ENCODE assay signal across 1 cellular context in the genomic region with DNA sequence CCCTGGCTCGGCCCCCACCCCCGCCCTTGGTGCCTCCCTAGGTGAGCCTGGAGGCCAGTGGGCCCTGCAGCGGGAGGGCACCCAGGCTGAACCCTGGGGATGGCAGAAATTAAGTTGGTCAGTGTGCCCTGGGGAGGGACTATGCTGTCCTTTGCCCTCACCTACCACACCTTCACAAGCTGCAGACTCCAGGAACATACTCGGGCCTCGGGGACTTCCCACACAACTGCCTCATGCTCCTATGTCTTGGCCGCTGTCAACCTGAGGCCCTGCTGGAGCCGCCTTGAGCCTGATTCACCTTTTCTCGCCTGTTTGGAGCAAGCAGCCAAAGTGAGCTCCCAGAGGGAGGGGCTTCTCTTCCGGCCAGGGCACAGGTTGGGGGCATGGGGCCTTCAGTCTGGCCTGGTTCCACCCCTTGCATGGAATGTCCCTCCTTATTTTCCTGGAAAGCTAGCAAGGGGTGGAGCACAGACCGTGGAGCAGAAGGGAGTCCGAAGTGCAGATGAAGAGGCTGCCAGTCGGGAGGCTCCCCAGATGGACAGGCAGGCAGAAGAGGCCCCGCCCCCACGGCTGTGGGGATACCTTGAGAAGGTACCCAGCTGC.
TF ChIP-seq lines count a peak whose summit lies in the region.

No MANE protein-coding gene starts in this region.

TF ChIP-seq in K562, 482 proteins besides CTCF, POLR2A, EP300 and RAD21 (continues in another document):
- no peak for TF ChIP-seq SNRNP70 (optimal IDR thresholded peaks at IDR 0.05; ENCODE audit: low read depth, low read length)
- no peak for TF ChIP-seq STAT5B (CRISPR knock-in tag; IDR thresholded peaks at IDR 0.05)
- TF ChIP-seq ERF (CRISPR knock-in tag; IDR thresholded peaks at IDR 0.05), result no peak
- TF ChIP-seq TARDBP (IDR thresholded peaks at IDR 0.05), result no peak
- TF ChIP-seq HCFC1 (IDR thresholded peaks at IDR 0.05; ENCODE audit: low read depth, low read length), result no peak
- TF ChIP-seq, protein P1, sequence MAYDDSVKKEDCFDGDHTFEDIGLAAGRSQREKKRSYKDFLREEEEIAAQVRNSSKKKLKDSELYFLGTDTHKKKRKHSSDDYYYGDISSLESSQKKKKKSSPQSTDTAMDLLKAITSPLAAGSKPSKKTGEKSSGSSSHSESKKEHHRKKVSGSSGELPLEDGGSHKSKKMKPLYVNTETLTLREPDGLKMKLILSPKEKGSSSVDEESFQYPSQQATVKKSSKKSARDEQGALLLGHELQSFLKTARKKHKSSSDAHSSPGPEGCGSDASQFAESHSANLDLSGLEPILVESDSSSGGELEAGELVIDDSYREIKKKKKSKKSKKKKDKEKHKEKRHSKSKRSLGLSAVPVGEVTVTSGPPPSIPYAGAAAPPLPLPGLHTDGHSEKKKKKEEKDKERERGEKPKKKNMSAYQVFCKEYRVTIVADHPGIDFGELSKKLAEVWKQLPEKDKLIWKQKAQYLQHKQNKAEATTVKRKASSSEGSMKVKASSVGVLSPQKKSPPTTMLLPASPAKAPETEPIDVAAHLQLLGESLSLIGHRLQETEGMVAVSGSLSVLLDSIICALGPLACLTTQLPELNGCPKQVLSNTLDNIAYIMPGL (CRISPR knock-in tag; IDR thresholded peaks at IDR 0.05), result no peak
- TF ChIP-seq ZNF212 (CRISPR knock-in tag; IDR thresholded peaks at IDR 0.05), result no peak
- TF ChIP-seq HNRNPL (IDR thresholded peaks at IDR 0.05; ENCODE audit: low read depth, low read length), result no peak
- TF ChIP-seq POLR2AphosphoS2 (IDR thresholded peaks at IDR 0.05; ENCODE audit: low read length), result no peak
- TF ChIP-seq, protein P2, sequence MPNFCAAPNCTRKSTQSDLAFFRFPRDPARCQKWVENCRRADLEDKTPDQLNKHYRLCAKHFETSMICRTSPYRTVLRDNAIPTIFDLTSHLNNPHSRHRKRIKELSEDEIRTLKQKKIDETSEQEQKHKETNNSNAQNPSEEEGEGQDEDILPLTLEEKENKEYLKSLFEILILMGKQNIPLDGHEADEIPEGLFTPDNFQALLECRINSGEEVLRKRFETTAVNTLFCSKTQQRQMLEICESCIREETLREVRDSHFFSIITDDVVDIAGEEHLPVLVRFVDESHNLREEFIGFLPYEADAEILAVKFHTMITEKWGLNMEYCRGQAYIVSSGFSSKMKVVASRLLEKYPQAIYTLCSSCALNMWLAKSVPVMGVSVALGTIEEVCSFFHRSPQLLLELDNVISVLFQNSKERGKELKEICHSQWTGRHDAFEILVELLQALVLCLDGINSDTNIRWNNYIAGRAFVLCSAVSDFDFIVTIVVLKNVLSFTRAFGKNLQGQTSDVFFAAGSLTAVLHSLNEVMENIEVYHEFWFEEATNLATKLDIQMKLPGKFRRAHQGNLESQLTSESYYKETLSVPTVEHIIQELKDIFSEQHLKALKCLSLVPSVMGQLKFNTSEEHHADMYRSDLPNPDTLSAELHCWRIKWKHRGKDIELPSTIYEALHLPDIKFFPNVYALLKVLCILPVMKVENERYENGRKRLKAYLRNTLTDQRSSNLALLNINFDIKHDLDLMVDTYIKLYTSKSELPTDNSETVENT (CRISPR knock-in tag; IDR thresholded peaks at IDR 0.05), result 0 out of 2 replicates have a peak, but pooled peaks have one; percentile 23
- TF ChIP-seq HDAC1 (IDR thresholded peaks at IDR 0.05), result peak in 1 of 2 experiments; percentile 24; a peak in 1 of 4 replicates
- no peak for TF ChIP-seq SREBF2 (CRISPR knock-in tag; IDR thresholded peaks at IDR 0.05)
- no peak for TF ChIP-seq MBD2 (IDR thresholded peaks at IDR 0.05; ENCODE audit: borderline replicate concordance, low read depth)
- TF ChIP-seq, protein P3, sequence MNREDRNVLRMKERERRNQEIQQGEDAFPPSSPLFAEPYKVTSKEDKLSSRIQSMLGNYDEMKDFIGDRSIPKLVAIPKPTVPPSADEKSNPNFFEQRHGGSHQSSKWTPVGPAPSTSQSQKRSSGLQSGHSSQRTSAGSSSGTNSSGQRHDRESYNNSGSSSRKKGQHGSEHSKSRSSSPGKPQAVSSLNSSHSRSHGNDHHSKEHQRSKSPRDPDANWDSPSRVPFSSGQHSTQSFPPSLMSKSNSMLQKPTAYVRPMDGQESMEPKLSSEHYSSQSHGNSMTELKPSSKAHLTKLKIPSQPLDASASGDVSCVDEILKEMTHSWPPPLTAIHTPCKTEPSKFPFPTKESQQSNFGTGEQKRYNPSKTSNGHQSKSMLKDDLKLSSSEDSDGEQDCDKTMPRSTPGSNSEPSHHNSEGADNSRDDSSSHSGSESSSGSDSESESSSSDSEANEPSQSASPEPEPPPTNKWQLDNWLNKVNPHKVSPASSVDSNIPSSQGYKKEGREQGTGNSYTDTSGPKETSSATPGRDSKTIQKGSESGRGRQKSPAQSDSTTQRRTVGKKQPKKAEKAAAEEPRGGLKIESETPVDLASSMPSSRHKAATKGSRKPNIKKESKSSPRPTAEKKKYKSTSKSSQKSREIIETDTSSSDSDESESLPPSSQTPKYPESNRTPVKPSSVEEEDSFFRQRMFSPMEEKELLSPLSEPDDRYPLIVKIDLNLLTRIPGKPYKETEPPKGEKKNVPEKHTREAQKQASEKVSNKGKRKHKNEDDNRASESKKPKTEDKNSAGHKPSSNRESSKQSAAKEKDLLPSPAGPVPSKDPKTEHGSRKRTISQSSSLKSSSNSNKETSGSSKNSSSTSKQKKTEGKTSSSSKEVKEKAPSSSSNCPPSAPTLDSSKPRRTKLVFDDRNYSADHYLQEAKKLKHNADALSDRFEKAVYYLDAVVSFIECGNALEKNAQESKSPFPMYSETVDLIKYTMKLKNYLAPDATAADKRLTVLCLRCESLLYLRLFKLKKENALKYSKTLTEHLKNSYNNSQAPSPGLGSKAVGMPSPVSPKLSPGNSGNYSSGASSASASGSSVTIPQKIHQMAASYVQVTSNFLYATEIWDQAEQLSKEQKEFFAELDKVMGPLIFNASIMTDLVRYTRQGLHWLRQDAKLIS (CRISPR knock-in tag; IDR thresholded peaks at IDR 0.05), result no peak
- TF ChIP-seq, protein P4, sequence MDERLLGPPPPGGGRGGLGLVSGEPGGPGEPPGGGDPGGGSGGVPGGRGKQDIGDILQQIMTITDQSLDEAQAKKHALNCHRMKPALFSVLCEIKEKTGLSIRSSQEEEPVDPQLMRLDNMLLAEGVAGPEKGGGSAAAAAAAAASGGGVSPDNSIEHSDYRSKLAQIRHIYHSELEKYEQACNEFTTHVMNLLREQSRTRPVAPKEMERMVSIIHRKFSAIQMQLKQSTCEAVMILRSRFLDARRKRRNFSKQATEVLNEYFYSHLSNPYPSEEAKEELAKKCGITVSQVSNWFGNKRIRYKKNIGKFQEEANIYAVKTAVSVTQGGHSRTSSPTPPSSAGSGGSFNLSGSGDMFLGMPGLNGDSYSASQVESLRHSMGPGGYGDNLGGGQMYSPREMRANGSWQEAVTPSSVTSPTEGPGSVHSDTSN (CRISPR knock-in tag; IDR thresholded peaks at IDR 0.05; ENCODE audit: low read depth), result no peak
- TF ChIP-seq, protein P4 (tag; conservative IDR thresholded peaks at IDR 0.05; ENCODE audit: low read depth), result 0 out of 2 replicates have a peak, but pooled peaks have one; percentile 12
- TF ChIP-seq, protein P5, sequence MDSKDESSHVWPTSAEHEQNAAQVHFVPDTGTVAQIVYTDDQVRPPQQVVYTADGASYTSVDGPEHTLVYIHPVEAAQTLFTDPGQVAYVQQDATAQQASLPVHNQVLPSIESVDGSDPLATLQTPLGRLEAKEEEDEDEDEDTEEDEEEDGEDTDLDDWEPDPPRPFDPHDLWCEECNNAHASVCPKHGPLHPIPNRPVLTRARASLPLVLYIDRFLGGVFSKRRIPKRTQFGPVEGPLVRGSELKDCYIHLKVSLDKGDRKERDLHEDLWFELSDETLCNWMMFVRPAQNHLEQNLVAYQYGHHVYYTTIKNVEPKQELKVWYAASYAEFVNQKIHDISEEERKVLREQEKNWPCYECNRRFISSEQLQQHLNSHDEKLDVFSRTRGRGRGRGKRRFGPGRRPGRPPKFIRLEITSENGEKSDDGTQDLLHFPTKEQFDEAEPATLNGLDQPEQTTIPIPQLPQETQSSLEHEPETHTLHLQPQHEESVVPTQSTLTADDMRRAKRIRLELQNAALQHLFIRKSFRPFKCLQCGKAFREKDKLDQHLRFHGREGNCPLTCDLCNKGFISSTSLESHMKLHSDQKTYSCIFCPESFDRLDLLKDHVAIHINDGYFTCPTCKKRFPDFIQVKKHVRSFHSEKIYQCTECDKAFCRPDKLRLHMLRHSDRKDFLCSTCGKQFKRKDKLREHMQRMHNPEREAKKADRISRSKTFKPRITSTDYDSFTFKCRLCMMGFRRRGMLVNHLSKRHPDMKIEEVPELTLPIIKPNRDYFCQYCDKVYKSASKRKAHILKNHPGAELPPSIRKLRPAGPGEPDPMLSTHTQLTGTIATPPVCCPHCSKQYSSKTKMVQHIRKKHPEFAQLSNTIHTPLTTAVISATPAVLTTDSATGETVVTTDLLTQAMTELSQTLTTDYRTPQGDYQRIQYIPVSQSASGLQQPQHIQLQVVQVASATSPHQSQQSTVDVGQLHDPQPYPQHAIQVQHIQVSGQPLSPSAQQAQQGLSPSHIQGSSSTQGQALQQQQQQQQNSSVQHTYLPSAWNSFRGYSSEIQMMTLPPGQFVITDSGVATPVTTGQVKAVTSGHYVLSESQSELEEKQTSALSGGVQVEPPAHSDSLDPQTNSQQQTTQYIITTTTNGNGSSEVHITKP (IDR thresholded peaks at IDR 0.05; ENCODE audit: partially characterized antibody), result peak; percentile 39
- TF ChIP-seq FOXK1 (CRISPR knock-in tag; IDR thresholded peaks at IDR 0.05; ENCODE audit: borderline replicate concordance), result no peak
- TF ChIP-seq, protein P6, sequence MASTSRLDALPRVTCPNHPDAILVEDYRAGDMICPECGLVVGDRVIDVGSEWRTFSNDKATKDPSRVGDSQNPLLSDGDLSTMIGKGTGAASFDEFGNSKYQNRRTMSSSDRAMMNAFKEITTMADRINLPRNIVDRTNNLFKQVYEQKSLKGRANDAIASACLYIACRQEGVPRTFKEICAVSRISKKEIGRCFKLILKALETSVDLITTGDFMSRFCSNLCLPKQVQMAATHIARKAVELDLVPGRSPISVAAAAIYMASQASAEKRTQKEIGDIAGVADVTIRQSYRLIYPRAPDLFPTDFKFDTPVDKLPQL (IDR thresholded peaks at IDR 0.05; ENCODE audit: extremely low read depth, insufficient read length), result no peak
- TF ChIP-seq TEAD2 (tag; IDR thresholded peaks at IDR 0.05), result no peak
- TF ChIP-seq, protein P7, sequence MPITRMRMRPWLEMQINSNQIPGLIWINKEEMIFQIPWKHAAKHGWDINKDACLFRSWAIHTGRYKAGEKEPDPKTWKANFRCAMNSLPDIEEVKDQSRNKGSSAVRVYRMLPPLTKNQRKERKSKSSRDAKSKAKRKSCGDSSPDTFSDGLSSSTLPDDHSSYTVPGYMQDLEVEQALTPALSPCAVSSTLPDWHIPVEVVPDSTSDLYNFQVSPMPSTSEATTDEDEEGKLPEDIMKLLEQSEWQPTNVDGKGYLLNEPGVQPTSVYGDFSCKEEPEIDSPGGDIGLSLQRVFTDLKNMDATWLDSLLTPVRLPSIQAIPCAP (CRISPR knock-in tag; IDR thresholded peaks at IDR 0.05; ENCODE audit: borderline replicate concordance), result no peak
- no peak for TF ChIP-seq ZFP36 (IDR thresholded peaks at IDR 0.05; ENCODE audit: low read depth, low read length, partially characterized antibody)
- TF ChIP-seq KLF13 (tag; IDR thresholded peaks at IDR 0.05; ENCODE audit: borderline replicate concordance, low read depth), result no peak
- TF ChIP-seq, protein P8, sequence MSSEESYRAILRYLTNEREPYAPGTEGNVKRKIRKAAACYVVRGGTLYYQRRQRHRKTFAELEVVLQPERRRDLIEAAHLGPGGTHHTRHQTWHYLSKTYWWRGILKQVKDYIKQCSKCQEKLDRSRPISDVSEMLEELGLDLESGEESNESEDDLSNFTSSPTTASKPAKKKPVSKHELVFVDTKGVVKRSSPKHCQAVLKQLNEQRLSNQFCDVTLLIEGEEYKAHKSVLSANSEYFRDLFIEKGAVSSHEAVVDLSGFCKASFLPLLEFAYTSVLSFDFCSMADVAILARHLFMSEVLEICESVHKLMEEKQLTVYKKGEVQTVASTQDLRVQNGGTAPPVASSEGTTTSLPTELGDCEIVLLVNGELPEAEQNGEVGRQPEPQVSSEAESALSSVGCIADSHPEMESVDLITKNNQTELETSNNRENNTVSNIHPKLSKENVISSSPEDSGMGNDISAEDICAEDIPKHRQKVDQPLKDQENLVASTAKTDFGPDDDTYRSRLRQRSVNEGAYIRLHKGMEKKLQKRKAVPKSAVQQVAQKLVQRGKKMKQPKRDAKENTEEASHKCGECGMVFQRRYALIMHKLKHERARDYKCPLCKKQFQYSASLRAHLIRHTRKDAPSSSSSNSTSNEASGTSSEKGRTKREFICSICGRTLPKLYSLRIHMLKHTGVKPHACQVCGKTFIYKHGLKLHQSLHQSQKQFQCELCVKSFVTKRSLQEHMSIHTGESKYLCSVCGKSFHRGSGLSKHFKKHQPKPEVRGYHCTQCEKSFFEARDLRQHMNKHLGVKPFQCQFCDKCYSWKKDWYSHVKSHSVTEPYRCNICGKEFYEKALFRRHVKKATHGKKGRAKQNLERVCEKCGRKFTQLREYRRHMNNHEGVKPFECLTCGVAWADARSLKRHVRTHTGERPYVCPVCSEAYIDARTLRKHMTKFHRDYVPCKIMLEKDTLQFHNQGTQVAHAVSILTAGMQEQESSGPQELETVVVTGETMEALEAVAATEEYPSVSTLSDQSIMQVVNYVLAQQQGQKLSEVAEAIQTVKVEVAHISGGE (CRISPR knock-in tag; IDR thresholded peaks at IDR 0.05), result 0 out of 6 replicates have a peak, but pooled peaks of 1 of the 3 experiments have one; percentile 18
- TF ChIP-seq HDAC2 (IDR thresholded peaks at IDR 0.05), result 0 out of 2 replicates have a peak, but pooled peaks have one; percentile 13
- no peak for TF ChIP-seq SAP30 (IDR thresholded peaks at IDR 0.05; ENCODE audit: borderline replicate concordance, insufficient read depth, low read depth, low read length, poor library complexity, severe bottlenecking)
- no peak for TF ChIP-seq HDAC6 (IDR thresholded peaks at IDR 0.05; ENCODE audit: low read depth, low read length)
- TF ChIP-seq HDAC3 (IDR thresholded peaks at IDR 0.05; ENCODE audit: borderline replicate concordance, partially characterized antibody), result no peak
- TF ChIP-seq CXXC5 (CRISPR knock-in tag; IDR thresholded peaks at IDR 0.05), result peak; percentile 42
- TF ChIP-seq ETV5 (CRISPR knock-in tag; IDR thresholded peaks at IDR 0.05; ENCODE audit: low read depth), result 0 out of 2 replicates have a peak, but pooled peaks have one; percentile 56
- no peak for TF ChIP-seq ASH1L (IDR thresholded peaks at IDR 0.05; ENCODE audit: borderline replicate concordance, low read depth, partially characterized antibody)
- no peak for TF ChIP-seq RFX5 (IDR thresholded peaks at IDR 0.05; ENCODE audit: low read depth, low read length)
- TF ChIP-seq HIVEP1 (CRISPR knock-in tag; IDR thresholded peaks at IDR 0.05), result no peak
- no peak for TF ChIP-seq DACH1 (IDR thresholded peaks at IDR 0.05; ENCODE audit: partially characterized antibody)
- TF ChIP-seq ZNF263 (CRISPR knock-in tag; IDR thresholded peaks at IDR 0.05; ENCODE audit: borderline replicate concordance), result no peak; the same call in 1 of the 2 replicates
